In the genomic region with DNA sequence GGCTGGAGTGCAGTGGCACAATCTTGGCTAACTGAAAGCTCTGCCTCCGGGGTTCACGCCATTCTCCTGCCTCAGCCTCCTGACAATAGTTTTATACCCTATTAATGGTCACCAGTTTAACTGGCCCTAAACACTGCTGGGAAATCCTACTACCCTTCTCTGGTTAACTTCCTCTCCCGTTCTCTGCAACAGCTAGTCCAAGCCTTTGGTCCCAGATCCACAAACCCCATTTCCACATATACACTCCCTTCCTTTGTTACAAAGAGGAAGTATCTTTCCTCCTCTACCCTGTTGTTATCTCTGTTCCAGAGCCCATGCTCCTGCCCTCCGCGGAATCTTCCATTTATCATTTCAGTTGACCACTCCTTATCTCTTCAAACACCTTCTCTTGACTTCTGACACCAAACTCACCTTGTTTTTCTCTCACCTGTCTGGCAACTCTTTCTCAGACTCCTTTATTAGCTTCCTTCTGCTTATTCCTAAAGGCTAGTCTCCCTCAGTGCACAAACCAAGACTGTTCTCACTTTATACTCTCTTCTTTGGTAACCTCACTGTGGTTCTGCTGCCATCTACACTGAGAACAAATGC, we compare ENCODE assay signal across 30 cellular contexts. TPM values are rescaled to one million over a fixed set of nuclear protein-coding genes. Genes with fewer than 3 reads are reported as not detected.
"Had no signal": no experiment of that assay in that cellular context is flagged by ENCODE, and none has a peak within 500 bp of the region (broad histone marks: within the 10 kb centered on the region; RNA-seq: fewer than 3 reads in every experiment).

No MANE protein-coding gene starts in this region.

- H3K9me3 ChIP-seq: adrenal gland, ascending aorta, esophagus muscularis mucosa, gastroesophageal sphincter, neutrophil, pancreas, psoas muscle, right atrium auricular region, spleen, thoracic aorta, upper lobe of left lung had no signal

- H3K36me3 Mint-ChIP-seq: activated naive CD8-positive, alpha-beta T cell; natural killer cell had no signal

- H3K27me3 Mint-ChIP-seq: activated CD8-positive, alpha-beta T cell treated with anti-CD3 and anti-CD28 coated beads for 36 hours; activated naive CD8-positive, alpha-beta T cell had no signal

- ATAC-seq: activated CD8-positive, alpha-beta T cell treated with anti-CD3 and anti-CD28 coated beads for 36 hours; activated T-cell treated with anti-CD3 and anti-CD28 coated beads, Interleukin-2, amount 50 U/mL, for 4 hours; effector memory CD8-positive, alpha-beta T cell; gastroesophageal sphincter; left ventricle myocardium superior; natural killer cell; pancreas; psoas muscle had no signal

- H3K36me3 ChIP-seq: adrenal gland, ascending aorta, brain microvascular endothelial cell, esophagus muscularis mucosa, gastroesophageal sphincter, neutrophil, pancreas, right atrium auricular region, spleen, thoracic aorta, upper lobe of left lung, WERI-Rb-1 had no signal

- H3K4me1 Mint-ChIP-seq: activated CD4-positive, alpha-beta T cell treated with anti-CD3 and anti-CD28 coated beads, Interleukin-2, amount 10 ng/mL, durations not matched to agents 7 days and 5 days; natural killer cell had no signal

- H3K9me3 Mint-ChIP-seq: activated CD4-positive, alpha-beta T cell treated with anti-CD3 and anti-CD28 coated beads, Interleukin-2, amount 10 ng/mL, durations not matched to agents 7 days and 5 days; activated CD8-positive, alpha-beta T cell treated with anti-CD3 and anti-CD28 coated beads for 36 hours; activated T-cell treated with anti-CD3 and anti-CD28 coated beads, Interleukin-2, amount 50 U/mL, for 4 hours; activated T-helper 2 cell treated with anti-CD3 and anti-CD28 coated beads, Interferon-gamma antibody, Interleukin-2, Interleukin-4, amounts not matched to agents 10 μg/mL and 5 μg/mL and 100 μg/mL, durations not matched to agents 14 hours and 24 hours and 36 hours; effector memory CD8-positive, alpha-beta T cell; natural killer cell had no signal

- H3K4me3 Mint-ChIP-seq: activated CD4-positive, alpha-beta T cell treated with anti-CD3 and anti-CD28 coated beads, Interleukin-2, amount 10 ng/mL, durations not matched to agents 7 days and 5 days; activated CD8-positive, alpha-beta T cell treated with anti-CD3 and anti-CD28 coated beads for 36 hours; activated naive CD8-positive, alpha-beta T cell; activated T-cell treated with anti-CD3 and anti-CD28 coated beads, Interleukin-2, amount 50 U/mL, for 4 hours; effector memory CD8-positive, alpha-beta T cell; natural killer cell had no signal

- H3K4me3 ChIP-seq: adrenal gland, ascending aorta, esophagus muscularis mucosa, gastroesophageal sphincter, pancreas, psoas muscle, right atrium auricular region, spleen, thoracic aorta, upper lobe of left lung had no signal

- DNase-seq: activated CD4-positive, alpha-beta T cell treated with anti-CD3 and anti-CD28 coated beads, Interleukin-2, amount 10 ng/mL, durations not matched to agents 7 days and 5 days; activated CD4-positive, CD25-positive, alpha-beta regulatory T cell treated with anti-CD3 and anti-CD28 coated beads, Interleukin-2, amount 50 U/mL, for 72 hours; activated CD8-positive, alpha-beta T cell treated with anti-CD3 and anti-CD28 coated beads for 36 hours; activated naive CD4-positive, alpha-beta T cell; activated T-cell treated with anti-CD3 and anti-CD28 coated beads, Interleukin-2, amount 50 U/mL, for 4 hours; adrenal gland; brain microvascular endothelial cell; central memory CD4-positive, alpha-beta T cell; dermis blood vessel endothelial cell; effector memory CD8-positive, alpha-beta T cell; head of caudate nucleus; left ventricle myocardium superior; midbrain; natural killer cell; pancreas; psoas muscle; spleen; stimulated activated CD4-positive, alpha-beta T cell treated with anti-CD3 and anti-CD28 coated beads, Interleukin-4, amount 100 ng/mL, for 1 hour; stimulated activated naive CD4-positive, alpha-beta T cell; T-helper 9 cell; upper lobe of left lung; WERI-Rb-1 had no signal

- H3K27ac ChIP-seq: adrenal gland, ascending aorta, brain microvascular endothelial cell, esophagus muscularis mucosa, gastroesophageal sphincter, neutrophil, pancreas, psoas muscle, right atrium auricular region, spleen, thoracic aorta, upper lobe of left lung, WERI-Rb-1 had no signal

- H3K27me3 ChIP-seq: adrenal gland, ascending aorta, brain microvascular endothelial cell, esophagus muscularis mucosa, gastroesophageal sphincter, neutrophil, pancreas, right atrium auricular region, spleen, upper lobe of left lung had no signal

- H3K4me1 ChIP-seq: adrenal gland, ascending aorta, esophagus muscularis mucosa, gastroesophageal sphincter, pancreas, psoas muscle, right atrium auricular region, spleen, upper lobe of left lung had no signal

- H3K27ac Mint-ChIP-seq: activated CD4-positive, alpha-beta T cell treated with anti-CD3 and anti-CD28 coated beads, Interleukin-2, amount 10 ng/mL, durations not matched to agents 7 days and 5 days; activated CD8-positive, alpha-beta T cell treated with anti-CD3 and anti-CD28 coated beads for 36 hours; activated naive CD8-positive, alpha-beta T cell; activated T-helper 2 cell treated with anti-CD3 and anti-CD28 coated beads, Interferon-gamma antibody, Interleukin-2, Interleukin-4, amounts not matched to agents 10 μg/mL and 5 μg/mL and 100 μg/mL, durations not matched to agents 14 hours and 24 hours and 36 hours; effector memory CD8-positive, alpha-beta T cell; natural killer cell had no signal

RNA-seq across cellular contexts. Expression of gene TMEM217, which starts 25.4 kb away (rescaled TPM):
- total RNA-seq: ascending aorta, left ventricle myocardium superior had no signal
